17 cellular contexts compared by ENCODE assay signal in the genomic region with DNA sequence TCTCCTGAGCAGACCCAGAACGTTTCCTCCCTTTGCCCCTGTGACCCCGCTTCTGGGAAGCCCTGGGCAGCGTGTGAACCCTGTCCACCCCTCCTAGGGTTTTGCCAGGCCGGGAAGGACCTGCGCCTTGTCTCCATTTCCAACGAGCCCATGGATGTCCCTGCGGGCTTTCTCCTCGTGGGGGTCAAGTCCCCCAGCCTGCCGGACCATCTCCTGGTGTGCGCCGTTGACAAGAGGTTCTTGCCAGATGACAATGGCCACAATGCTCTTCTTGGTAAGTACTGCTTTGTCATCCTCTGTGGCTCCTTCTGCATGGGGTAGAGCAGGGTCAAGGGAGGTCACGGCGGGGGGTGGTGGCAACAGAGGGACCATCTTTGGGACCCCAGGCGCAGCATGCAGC. TPM values are rescaled to one million over a fixed set of nuclear protein-coding genes. Genes with fewer than 3 reads are reported as not detected.
DNase-seq lines count a peak whose midpoint lies in the region; ATAC-seq and TF ChIP-seq lines count a peak whose summit lies in the region.
"Had no signal": no experiment of that assay in that cellular context is flagged by ENCODE, and none has a peak within 500 bp of the region (broad histone marks: within the 10 kb centered on the region; RNA-seq: fewer than 3 reads in every experiment).

No MANE protein-coding gene starts in this region.

- no peak overlapping the region for H3K4me2 ChIP-seq in mesenchymal stem cell (ENCODE audit: low read length, poor library complexity, severe bottlenecking)
- H3K4me2 ChIP-seq: A549, GM23338 had no signal

- DNase-seq in endodermal cell (no peak), mesenchymal stem cell (no peak), sciatic nerve (ENCODE audit: low spot score) (peak; percentile 42), upper lobe of right lung (peak; percentile 48), nucleus accumbens (lab: John Stamatoyannopoulos, UW) (no peak), midbrain (lab: John Stamatoyannopoulos, UW) (no peak), mesenteric fat pad (ENCODE audit: low spot score) (no peak)
- DNase-seq in activated CD4-positive, alpha-beta memory T cell treated with anti-CD3 and anti-CD28 coated beads, Interleukin-2, amount 10 ng/mL, durations not matched to agents 7 days and 5 days: no peak
- DNase-seq: BE2C; CD4-positive, alpha-beta memory T cell; DMS153; DMS79 treated with DMSO at 0.1 percent for 48 hours; EL; H9 had no signal

- H3K4ac ChIP-seq in mesenchymal stem cell (ENCODE audit: low read depth in 1 of 2, low read length in 2 of 2): no peak overlapping the region

- no peak overlapping the region for H3K14ac ChIP-seq in mesenchymal stem cell (ENCODE audit: low read length in 2 of 2)

- H3K36me3 Mint-ChIP-seq in endodermal cell (ENCODE audit: low read depth): peaks cover 79% of the 10 kb centered on the region
- no peaks in the 10 kb centered on the region for H3K36me3 Mint-ChIP-seq in activated CD4-positive, alpha-beta memory T cell treated with anti-CD3 and anti-CD28 coated beads, Interleukin-2, amount 10 ng/mL, durations not matched to agents 7 days and 5 days (ENCODE audit: low read depth)
- H3K36me3 Mint-ChIP-seq: CD4-positive, alpha-beta memory T cell had no signal

- H3K27ac ChIP-seq in endodermal cell (ENCODE audit: low read depth, low read length): no peak overlapping the region
- H3K27ac ChIP-seq in mesenchymal stem cell (ENCODE audit: low read length, poor library complexity, severe bottlenecking): no peak overlapping the region
- H3K27ac ChIP-seq in upper lobe of right lung: no peak overlapping the region
- H3K27ac ChIP-seq: A549, C4-2B had no signal

- CTCF ChIA-PET in activated CD4-positive, alpha-beta memory T cell treated with anti-CD3 and anti-CD28 coated beads, Interleukin-2, amount 10 ng/mL, durations not matched to agents 7 days and 5 days (lab: Charles Lee): interaction anchor here (3.7 kb wide), 1 partner anchor 17 kb away, joined by 15 read pairs; no protein-coding TSS in a partner anchor

- H3K4me1 Mint-ChIP-seq in endodermal cell: peaks cover 15% of the 10 kb centered on the region
- H3K4me1 Mint-ChIP-seq in activated CD4-positive, alpha-beta memory T cell treated with anti-CD3 and anti-CD28 coated beads, Interleukin-2, amount 10 ng/mL, durations not matched to agents 7 days and 5 days: no peaks in the 10 kb centered on the region
- H3K4me1 Mint-ChIP-seq: CD4-positive, alpha-beta memory T cell had no signal

- H3K9me3 ChIP-seq in endodermal cell (ENCODE audit: control insufficient read depth, low read length) (no peaks in the 10 kb centered on the region), mesenchymal stem cell (ENCODE audit: control insufficient read depth, low read length) (no peaks in the 10 kb centered on the region), upper lobe of right lung (no peaks in the 10 kb centered on the region)
- H3K9me3 ChIP-seq: A549, BE2C had no signal

- H2BK15ac ChIP-seq in mesenchymal stem cell (ENCODE audit: low read depth, poor library complexity, severe bottlenecking): peak overlapping the region; percentile 65

- H3K18ac ChIP-seq in mesenchymal stem cell (ENCODE audit: low read depth in 1 of 2, low read length in 2 of 2): no peak overlapping the region

- TF ChIP-seq CTCF in endodermal cell (conservative IDR thresholded peaks at IDR 0.05) (no peak), upper lobe of right lung (IDR thresholded peaks at IDR 0.05) (no peak)

- POLR2A ChIA-PET in activated CD4-positive, alpha-beta memory T cell treated with anti-CD3 and anti-CD28 coated beads, Interleukin-2, amount 10 ng/mL, durations not matched to agents 7 days and 5 days (lab: Charles Lee): no interaction called here

- no peaks in the 10 kb centered on the region for H3K9me3 Mint-ChIP-seq in endodermal cell
- H3K9me3 Mint-ChIP-seq in activated CD4-positive, alpha-beta memory T cell treated with anti-CD3 and anti-CD28 coated beads, Interleukin-2, amount 10 ng/mL, durations not matched to agents 7 days and 5 days: no peaks in the 10 kb centered on the region
- H3K9me3 Mint-ChIP-seq: CD4-positive, alpha-beta memory T cell; GM23338; H9 had no signal

- ATAC-seq in sciatic nerve (no peak), upper lobe of right lung (no peak)
- ATAC-seq: A549, GM23338 had no signal

- H2BK5ac ChIP-seq in mesenchymal stem cell (ENCODE audit: low read depth, low read length, poor library complexity, severe bottlenecking): no peak overlapping the region

- H2BK120ac ChIP-seq in mesenchymal stem cell (ENCODE audit: low read depth, low read length): no peak overlapping the region

- no peaks in the 10 kb centered on the region for H3K79me1 ChIP-seq in mesenchymal stem cell (replicated peaks; ENCODE audit: low read length, poor library complexity, severe bottlenecking)

- H2BK12ac ChIP-seq in mesenchymal stem cell (ENCODE audit: low read length in 2 of 2): peak overlapping the region in 1 of 2 experiments; percentile 29

- H4K91ac ChIP-seq in mesenchymal stem cell (ENCODE audit: low read length): no peak overlapping the region

- 94 to 95% methylated on average over 7 to 14 of the region's 14 CpGs for WGBS in endodermal cell (ENCODE audit: insufficient coverage in 1 of 2, insufficient read length in 1 of 2), 2 experiments
- 92% methylated on average over 13 of the region's 14 CpGs for WGBS in mesenchymal stem cell

- H3K36me3 ChIP-seq in endodermal cell (ENCODE audit: control insufficient read depth, insufficient read depth, low read length) (peaks cover 94% of the 10 kb centered on the region), mesenchymal stem cell (ENCODE audit: control insufficient read depth in 1 of 2, insufficient read depth in 2 of 2, low read depth in 1 of 2, low read length in 2 of 2) (no peaks in the 10 kb centered on the region), upper lobe of right lung (no peaks in the 10 kb centered on the region)

- H3K9ac ChIP-seq in endodermal cell (ENCODE audit: extremely low read depth, low read length, poor library complexity, severe bottlenecking): no peak overlapping the region
- no peak overlapping the region for H3K9ac ChIP-seq in mesenchymal stem cell (ENCODE audit: low read length)

- no peak overlapping the region for H3K23ac ChIP-seq in mesenchymal stem cell (ENCODE audit: low read length in 2 of 2)

- H3K27me3 ChIP-seq in endodermal cell (ENCODE audit: control insufficient read depth, insufficient read depth, low read length, poor library complexity, severe bottlenecking) (no peaks in the 10 kb centered on the region), mesenchymal stem cell (ENCODE audit: control insufficient read depth in 1 of 2, insufficient read depth in 1 of 2, low read length in 2 of 2) (peaks cover 6 to 48% of the 10 kb centered on the region in 2 experiments), upper lobe of right lung (peaks cover 4% of the 10 kb centered on the region)
- H3K27me3 ChIP-seq: BE2C had no signal

- H4K8ac ChIP-seq in mesenchymal stem cell (ENCODE audit: low read length): no peak overlapping the region

- H3K4me3 Mint-ChIP-seq in endodermal cell: no peak overlapping the region
- H3K4me3 Mint-ChIP-seq in activated CD4-positive, alpha-beta memory T cell treated with anti-CD3 and anti-CD28 coated beads, Interleukin-2, amount 10 ng/mL, durations not matched to agents 7 days and 5 days: no peak overlapping the region
- H3K4me3 Mint-ChIP-seq: CD4-positive, alpha-beta memory T cell; GM23338; H9 had no signal

- no peak overlapping the region for H3K4me3 ChIP-seq in endodermal cell (ENCODE audit: low read length)
- no peak overlapping the region for H3K4me3 ChIP-seq in mesenchymal stem cell (ENCODE audit: insufficient read depth in 1 of 2, low read depth in 1 of 2, low read length in 2 of 2)
- no peak overlapping the region for H3K4me3 ChIP-seq in upper lobe of right lung
- H3K4me3 ChIP-seq: A549, GM23338 had no signal

- peak overlapping the region; percentile 61 for H3K27ac Mint-ChIP-seq in endodermal cell
- H3K27ac Mint-ChIP-seq in activated CD4-positive, alpha-beta memory T cell treated with anti-CD3 and anti-CD28 coated beads, Interleukin-2, amount 10 ng/mL, durations not matched to agents 7 days and 5 days: no peak overlapping the region
- H3K27ac Mint-ChIP-seq: CD4-positive, alpha-beta memory T cell; GM23338 had no signal

- H2AK5ac ChIP-seq in mesenchymal stem cell (ENCODE audit: low read length, severe bottlenecking): no peak overlapping the region

- no peaks in the 10 kb centered on the region for H3K27me3 Mint-ChIP-seq in endodermal cell (ENCODE audit: insufficient read depth)
- peaks cover 2% of the 10 kb centered on the region for H3K27me3 Mint-ChIP-seq in activated CD4-positive, alpha-beta memory T cell treated with anti-CD3 and anti-CD28 coated beads, Interleukin-2, amount 10 ng/mL, durations not matched to agents 7 days and 5 days

- peaks cover 5% of the 10 kb centered on the region for H3K4me1 ChIP-seq in endodermal cell (ENCODE audit: control insufficient read depth, insufficient read depth, low read length)
- peaks cover 5% of the 10 kb centered on the region for H3K4me1 ChIP-seq in mesenchymal stem cell (ENCODE audit: control insufficient read depth, insufficient read depth, low read depth, low read length)
- H3K4me1 ChIP-seq in upper lobe of right lung: no peaks in the 10 kb centered on the region
- H3K4me1 ChIP-seq: A549, BE2C had no signal

- H2AFZ ChIP-seq in mesenchymal stem cell (ENCODE audit: low read depth, low read length): no peak overlapping the region
- H2AFZ ChIP-seq: GM23338 had no signal

- intact Hi-C loops in sciatic nerve (cut with DNase I) (loop anchor here (5.0 kb wide), 1 partner anchor 1434 kb away; no protein-coding TSS in a partner anchor), upper lobe of right lung (cut with DNase I) (no loop called here)

RNA-seq across cellular contexts. Expression of gene GREB1, which starts 32.5 kb away (rescaled TPM):
- total RNA-seq in endodermal cell (100 to 1,000 TPM in 1 of 2 donors, 10 to 100 TPM in 1; 86.4 to 106 TPM), sciatic nerve (6.5 TPM), upper lobe of right lung (0.90 TPM), mesenteric fat pad (3.8 TPM)
- polyA plus RNA-seq in endodermal cell (2013, experiment 1 of 2): 37.0 TPM
- polyA plus RNA-seq in endodermal cell (2013, experiment 2 of 2): 37.3 TPM
- polyA plus RNA-seq in mesenchymal stem cell (2013, experiment 1 of 2): 1.9 TPM
- 1.9 TPM for polyA plus RNA-seq in mesenchymal stem cell (2013, experiment 2 of 2)
- total RNA-seq in activated CD4-positive, alpha-beta memory T cell treated with anti-CD3 and anti-CD28 coated beads, Interleukin-2, amount 10 ng/mL, durations not matched to agents 7 days and 5 days: under 1 TPM; 0.13 to 0.33 TPM
- polyA plus RNA-seq: CD4-positive, alpha-beta memory T cell had no signal

Comparison
In these comparisons a context has a peak if more than half of its experiments do, and no peak if none do; other contexts are left out.
1. DNase-seq: peak in sciatic nerve (single experiment) and upper lobe of right lung (single experiment); none in endodermal cell (single experiment), mesenchymal stem cell (single experiment), activated CD4-positive, alpha-beta memory T cell treated with anti-CD3 and anti-CD28 coated beads, Interleukin-2, amount 10 ng/mL, durations not matched to agents 7 days and 5 days (single experiment), nucleus accumbens (0 of 56), midbrain (single experiment) and mesenteric fat pad (single experiment).
2. RNA of gene GREB1, which starts 32.5 kb away (total RNA-seq): 86.4 to 106 TPM in endodermal cell; 6.5 TPM in sciatic nerve (single experiment), 3.8 TPM in mesenteric fat pad (single experiment), 0.90 TPM in upper lobe of right lung (single experiment) and 0.13 to 0.33 TPM in activated CD4-positive, alpha-beta memory T cell treated with anti-CD3 and anti-CD28 coated beads, Interleukin-2, amount 10 ng/mL, durations not matched to agents 7 days and 5 days; every median in the first group is over 10 times any median in the second.